Comparison of ENCODE assay signal across 1 cellular context in the genomic region with DNA sequence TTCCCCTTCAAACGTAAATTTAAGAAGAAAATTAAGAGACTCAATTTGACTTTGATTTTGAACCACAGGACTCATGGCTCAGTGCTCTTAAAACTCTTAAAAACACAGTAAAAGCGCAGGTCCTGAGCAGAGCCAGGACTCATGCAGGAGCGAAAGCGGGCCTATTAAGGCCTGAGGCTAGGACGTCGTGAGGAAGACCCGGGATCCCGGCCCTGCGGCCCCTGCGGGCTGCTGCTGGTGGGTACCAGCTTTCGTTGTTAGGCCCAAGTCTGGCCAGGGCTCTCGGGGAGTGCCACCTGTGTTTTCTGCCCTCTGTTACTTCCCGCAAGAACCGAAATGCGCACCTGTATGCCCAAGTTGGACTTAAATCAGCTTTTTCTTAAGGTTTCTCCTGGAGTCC.
TF ChIP-seq lines count a peak whose summit lies in the region.

No MANE protein-coding gene starts in this region.

TF ChIP-seq in H1, 55 proteins besides CTCF, POLR2A, EP300 and RAD21:
- TF ChIP-seq EZH2 (IDR thresholded peaks at IDR 0.05; ENCODE audit: low read depth, low read length, severe bottlenecking) (peak; percentile 52), HDAC6 (IDR thresholded peaks at IDR 0.05; ENCODE audit: low read depth, low read length) (no peak), RNF2 (IDR thresholded peaks at IDR 0.05; ENCODE audit: borderline replicate concordance, low read depth, low read length, missing control alignments, poor library complexity, severe bottlenecking) (peak; percentile 70), BRCA1 (IDR thresholded peaks at IDR 0.05; ENCODE audit: low read depth, low read length) (no peak), BACH1 (IDR thresholded peaks at IDR 0.05; ENCODE audit: low read length) (no peak), SP2 (IDR thresholded peaks at IDR 0.05; ENCODE audit: low read length) (no peak), PHF8 (conservative IDR thresholded peaks at IDR 0.05; ENCODE audit: low read depth, low read length) (no peak), SRF (IDR thresholded peaks at IDR 0.05; ENCODE audit: low read depth, low read length) (no peak), POU5F1 (IDR thresholded peaks at IDR 0.05; ENCODE audit: low read depth, low read length) (no peak), RFX5 (IDR thresholded peaks at IDR 0.05; ENCODE audit: borderline replicate concordance, low read depth, low read length) (no peak), TEAD4 (IDR thresholded peaks at IDR 0.05; ENCODE audit: low read depth, low read length) (no peak), GABPA (IDR thresholded peaks at IDR 0.05; ENCODE audit: borderline replicate concordance, insufficient read depth, low read length) (no peak), TAF7 (optimal IDR thresholded peaks at IDR 0.05; ENCODE audit: borderline replicate concordance, low read depth, low read length) (no peak), SUZ12 (IDR thresholded peaks at IDR 0.05; ENCODE audit: low read length) (peak; percentile 43; the same call in 1 of the 2 replicates), CBX8 (IDR thresholded peaks at IDR 0.05; ENCODE audit: borderline replicate concordance, low read depth, low read length) (peak; percentile 91; the same call in 1 of the 2 replicates), JUN (IDR thresholded peaks at IDR 0.05; ENCODE audit: low read depth, low read length) (no peak)
- TF ChIP-seq, protein P1, sequence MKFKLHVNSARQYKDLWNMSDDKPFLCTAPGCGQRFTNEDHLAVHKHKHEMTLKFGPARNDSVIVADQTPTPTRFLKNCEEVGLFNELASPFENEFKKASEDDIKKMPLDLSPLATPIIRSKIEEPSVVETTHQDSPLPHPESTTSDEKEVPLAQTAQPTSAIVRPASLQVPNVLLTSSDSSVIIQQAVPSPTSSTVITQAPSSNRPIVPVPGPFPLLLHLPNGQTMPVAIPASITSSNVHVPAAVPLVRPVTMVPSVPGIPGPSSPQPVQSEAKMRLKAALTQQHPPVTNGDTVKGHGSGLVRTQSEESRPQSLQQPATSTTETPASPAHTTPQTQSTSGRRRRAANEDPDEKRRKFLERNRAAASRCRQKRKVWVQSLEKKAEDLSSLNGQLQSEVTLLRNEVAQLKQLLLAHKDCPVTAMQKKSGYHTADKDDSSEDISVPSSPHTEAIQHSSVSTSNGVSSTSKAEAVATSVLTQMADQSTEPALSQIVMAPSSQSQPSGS (IDR thresholded peaks at IDR 0.05; ENCODE audit: low read length): no peak
- TF ChIP-seq, protein P2, sequence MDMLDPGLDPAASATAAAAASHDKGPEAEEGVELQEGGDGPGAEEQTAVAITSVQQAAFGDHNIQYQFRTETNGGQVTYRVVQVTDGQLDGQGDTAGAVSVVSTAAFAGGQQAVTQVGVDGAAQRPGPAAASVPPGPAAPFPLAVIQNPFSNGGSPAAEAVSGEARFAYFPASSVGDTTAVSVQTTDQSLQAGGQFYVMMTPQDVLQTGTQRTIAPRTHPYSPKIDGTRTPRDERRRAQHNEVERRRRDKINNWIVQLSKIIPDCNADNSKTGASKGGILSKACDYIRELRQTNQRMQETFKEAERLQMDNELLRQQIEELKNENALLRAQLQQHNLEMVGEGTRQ (IDR thresholded peaks at IDR 0.05; ENCODE audit: low read length): no peak
